In genomic region chr7:103765891-103766290, GRCh38 we compare ENCODE assay signal across 18 cellular contexts.
"Had no signal": no experiment of that assay in that cellular context is flagged by ENCODE, and none has a peak within 500 bp of the region (broad histone marks: within the 10 kb centered on the region; RNA-seq: fewer than 3 reads in every experiment).

No MANE protein-coding gene starts in this region.

- H3K27me3 Mint-ChIP-seq: activated T-cell treated with anti-CD3 and anti-CD28 coated beads, Interleukin-2, amount 50 U/mL, for 24 hours had no signal

- H3K27me3 ChIP-seq: adrenal gland, gastroesophageal sphincter, left lung, tibial nerve, vagina had no signal

- H3K4me3 Mint-ChIP-seq: activated CD4-positive, alpha-beta memory T cell treated with anti-CD3 and anti-CD28 coated beads, Interleukin-2, amount 10 ng/mL, durations not matched to agents 7 days and 5 days; activated CD4-positive, alpha-beta T cell treated with anti-CD3 and anti-CD28 coated beads for 36 hours; activated T-cell treated with anti-CD3 and anti-CD28 coated beads, Interleukin-2, amount 50 U/mL, for 24 hours; naive thymus-derived CD8-positive, alpha-beta T cell had no signal

- H3K36me3 ChIP-seq: adrenal gland, gastroesophageal sphincter, left lung, tibial nerve, vagina had no signal

- H3K4me1 Mint-ChIP-seq: activated CD4-positive, alpha-beta memory T cell treated with anti-CD3 and anti-CD28 coated beads, Interleukin-2, amount 10 ng/mL, durations not matched to agents 7 days and 5 days; activated CD4-positive, alpha-beta T cell treated with anti-CD3 and anti-CD28 coated beads for 36 hours; naive thymus-derived CD8-positive, alpha-beta T cell had no signal

- H3K9me3 Mint-ChIP-seq: activated CD4-positive, alpha-beta memory T cell treated with anti-CD3 and anti-CD28 coated beads, Interleukin-2, amount 10 ng/mL, durations not matched to agents 7 days and 5 days; activated T-cell treated with anti-CD3 and anti-CD28 coated beads, Interleukin-2, amount 50 U/mL, for 24 hours had no signal

- ATAC-seq: activated CD4-positive, alpha-beta T cell treated with anti-CD3 and anti-CD28 coated beads for 36 hours; gastroesophageal sphincter; left lung; mucosa of descending colon; naive thymus-derived CD8-positive, alpha-beta T cell had no signal

- DNase-seq: activated CD4-positive, alpha-beta memory T cell treated with anti-CD3 and anti-CD28 coated beads, Interleukin-2, amount 10 ng/mL, durations not matched to agents 7 days and 5 days; activated CD4-positive, alpha-beta T cell treated with anti-CD3 and anti-CD28 coated beads for 36 hours; activated naive CD4-positive, alpha-beta T cell treated with anti-CD3 and anti-CD28 coated beads, Interleukin-2, amount 50 U/mL, for 16 hours; activated T-cell treated with anti-CD3 and anti-CD28 coated beads, Interleukin-2, amount 50 U/mL, for 24 hours; adrenal gland; dorsolateral prefrontal cortex; kidney; left lung; mammary epithelial cell; mucosa of descending colon; naive thymus-derived CD8-positive, alpha-beta T cell; stimulated activated CD4-positive, alpha-beta T cell treated with anti-CD3 and anti-CD28 coated beads, Interleukin-4, amount 100 ng/mL, for 4 hours; stimulated activated CD8-positive, alpha-beta memory T cell treated with anti-CD3 and anti-CD28 coated beads, Interleukin-4, amount 100 ng/mL, for 48 hours; stimulated activated naive CD4-positive, alpha-beta T cell treated with Interleukin-2 at 50 U/mL for 16 hours had no signal

- H3K27ac Mint-ChIP-seq: activated CD4-positive, alpha-beta memory T cell treated with anti-CD3 and anti-CD28 coated beads, Interleukin-2, amount 10 ng/mL, durations not matched to agents 7 days and 5 days; activated CD4-positive, alpha-beta T cell treated with anti-CD3 and anti-CD28 coated beads for 36 hours; activated T-cell treated with anti-CD3 and anti-CD28 coated beads, Interleukin-2, amount 50 U/mL, for 24 hours; naive thymus-derived CD8-positive, alpha-beta T cell had no signal

- H3K36me3 Mint-ChIP-seq: naive thymus-derived CD8-positive, alpha-beta T cell had no signal

- H3K4me3 ChIP-seq: adrenal gland, dorsolateral prefrontal cortex, gastroesophageal sphincter, left lung, mucosa of descending colon, skin epidermis, tibial nerve, vagina had no signal
